ENCODE assay signal across 9 cellular contexts in genomic region chr17:28334176-28334575, GRCh38. TPM values are rescaled to one million over a fixed set of nuclear protein-coding genes. Genes with fewer than 3 reads are reported as not detected.
DNase-seq lines count a peak whose midpoint lies in the region; FAIRE-seq and TF ChIP-seq lines count a peak whose summit lies in the region.
"Had no signal": no experiment of that assay in that cellular context is flagged by ENCODE, and none has a peak within 500 bp of the region (broad histone marks: within the 10 kb centered on the region; RNA-seq: fewer than 3 reads in every experiment).

No MANE protein-coding gene starts in this region.

- peaks cover 44% of the 10 kb centered on the region for H3K79me2 ChIP-seq in endothelial cell of umbilical vein (ENCODE audit: control insufficient read depth, insufficient read depth, low read length)

- H3K9me1 ChIP-seq in endothelial cell of umbilical vein (replicated peaks; ENCODE audit: control insufficient read depth, extremely low read depth, insufficient read depth, low read length), result no peaks in the 10 kb centered on the region

- no peak overlapping the region for H2AFZ ChIP-seq in endothelial cell of umbilical vein (ENCODE audit: low read depth, low read length)

- peak overlapping the region; percentile 84 for H3K9ac ChIP-seq in endothelial cell of umbilical vein (replicated peaks; ENCODE audit: extremely low read depth, insufficient read depth, low read length)

- no peaks in the 10 kb centered on the region for H3K9me3 ChIP-seq in endothelial cell of umbilical vein (replicated peaks; ENCODE audit: control insufficient read depth, insufficient read depth, low read length)
- H3K9me3 ChIP-seq in prostate gland, result no peaks in the 10 kb centered on the region

- H3K27ac ChIP-seq in endothelial cell of umbilical vein (ENCODE audit: insufficient read depth, low read depth, low read length), result peak overlapping the region; percentile 69
- H3K27ac ChIP-seq in prostate gland, result no peak overlapping the region

- dilution Hi-C loops in endothelial cell of umbilical vein (cut with MboI; ENCODE audit: extremely low pct_ligation_motif_present, low sequenced_read_pairs), result no loop called here

- TF ChIP-seq CTCF in GM06990 (IDR thresholded peaks at IDR 0.05; ENCODE audit: insufficient read depth, low read length, poor library complexity, severe bottlenecking) (no peak), endothelial cell of umbilical vein (IDR thresholded peaks at IDR 0.05; ENCODE audit: extremely low read depth in 1 of 2, insufficient read depth in 1 of 2, low read depth in 1 of 2, low read length in 2 of 2) (no peak), prostate gland (IDR thresholded peaks at IDR 0.05) (no peak)

- DNase-seq in GM06990 (ENCODE audit: extremely low read depth, insufficient read length) (no peak), OCI-M1 (lab: John Stamatoyannopoulos, UW) (peak; percentile 36), endothelial cell of umbilical vein (ENCODE audit: low read depth, low spot score) (peak; percentile 25), prostate gland (ENCODE audit: low spot score) (no peak), NCI-H1048 (lab: John Stamatoyannopoulos, UW) (no peak), iPS-NIHi7 (ENCODE audit: extremely low spot score) (no peak), T-helper 9 cell (no peak), HCEC 1CT (no peak)
- DNase-seq: activated effector memory CD4-positive, alpha-beta T cell treated with Interleukin-2 at 50 U/mL for 16 hours had no signal

- H3K4me2 ChIP-seq in endothelial cell of umbilical vein (ENCODE audit: insufficient read depth, low read length), result peak overlapping the region; percentile 70

- peaks cover 5% of the 10 kb centered on the region for H3K36me3 ChIP-seq in GM06990 (ENCODE audit: control insufficient read depth, insufficient read depth, low read length)
- peaks cover 3 to 14% of the 10 kb centered on the region in 2 experiments for H3K36me3 ChIP-seq in endothelial cell of umbilical vein (ENCODE audit: control insufficient read depth in 2 of 2, extremely low read depth in 1 of 2, insufficient read depth in 2 of 2, low read length in 2 of 2)
- peaks cover 0 to 10% of the 10 kb centered on the region in 2 donors for H3K36me3 ChIP-seq in prostate gland

- POLR2A ChIA-PET in endothelial cell of umbilical vein (lab: Charles Lee), result no interaction called here

- 61% methylated on average over 6 of the region's 6 CpGs for WGBS in prostate gland

- peak overlapping the region; percentile 71 for H3K4me3 ChIP-seq in GM06990 (replicated peaks; ENCODE audit: low read depth, low read length)
- H3K4me3 ChIP-seq in endothelial cell of umbilical vein (replicated peaks in 1 of 3; ENCODE audit: insufficient read depth in 1 of 3, low read depth in 1 of 3, low read length in 3 of 3), result peak overlapping the region in 1 of 3 experiments; percentile 65
- peak overlapping the region; percentile 88 to 94 for H3K4me3 ChIP-seq in prostate gland

- H3K4me1 ChIP-seq in endothelial cell of umbilical vein (ENCODE audit: control insufficient read depth, extremely low read depth, insufficient read depth, low read length), result peaks cover 37% of the 10 kb centered on the region
- H3K4me1 ChIP-seq in prostate gland (replicated peaks), result peaks cover 12% of the 10 kb centered on the region

- BruUV-seq in endothelial cell of umbilical vein (replicated peaks; lab: Mats Ljungman, UMichigan), result TSS peak; percentile 27

- no peaks in the 10 kb centered on the region for H4K20me1 ChIP-seq in endothelial cell of umbilical vein (replicated peaks; ENCODE audit: control insufficient read depth, extremely low read depth, insufficient read depth, low read length)

- FAIRE-seq in endothelial cell of umbilical vein (lab: Jason Lieb, UNC), result no peak

- TF ChIP-seq POLR2A in endothelial cell of umbilical vein (IDR thresholded peaks at IDR 0.05; ENCODE audit: low read depth, low read length) (no peak), prostate gland (IDR thresholded peaks at IDR 0.05) (no peak)

- no peaks in the 10 kb centered on the region for H3K27me3 ChIP-seq in GM06990 (replicated peaks; ENCODE audit: control insufficient read depth, insufficient read depth, low read length)
- H3K27me3 ChIP-seq in endothelial cell of umbilical vein (ENCODE audit: control insufficient read depth in 2 of 2, insufficient read depth in 2 of 2, low read length in 2 of 2), result no peaks in the 10 kb centered on the region
- no peaks in the 10 kb centered on the region for H3K27me3 ChIP-seq in prostate gland (replicated peaks; ENCODE audit: insufficient read depth)

- intact Hi-C loops in endothelial cell of umbilical vein (cut with micrococcal nuclease), result no loop called here
- intact Hi-C loops in prostate gland (cut with DNase I), result no loop called here

- CTCF ChIA-PET in endothelial cell of umbilical vein (lab: Charles Lee), result interaction anchor here (2.0 to 2.5 kb wide), 3 partner anchors 12 to 440 kb away, joined by 7 to 31 read pairs (median 12); partner anchors contain the start of genes LYRM9 and POLDIP2

TF ChIP-seq in endothelial cell of umbilical vein, 7 proteins besides CTCF, POLR2A, EP300 and RAD21:
- TF ChIP-seq POLR2AphosphoS5 (IDR thresholded peaks at IDR 0.05; ENCODE audit: insufficient read depth, low read depth, low read length), result no peak
- no peak for TF ChIP-seq JUN (IDR thresholded peaks at IDR 0.05; ENCODE audit: borderline replicate concordance, insufficient read depth, insufficient read length, low read depth)
- TF ChIP-seq EZH2 (IDR thresholded peaks at IDR 0.05; ENCODE audit: borderline replicate concordance, low read depth, low read length, severe bottlenecking), result no peak
- TF ChIP-seq FOS (IDR thresholded peaks at IDR 0.05; ENCODE audit: borderline replicate concordance, insufficient read depth, low read length), result no peak
- no peak for TF ChIP-seq MYC (IDR thresholded peaks at IDR 0.05; ENCODE audit: low read depth, low read length)
- TF ChIP-seq MAX (IDR thresholded peaks at IDR 0.05; ENCODE audit: insufficient read depth, insufficient read length), result no peak
- no peak for TF ChIP-seq GATA2 (IDR thresholded peaks at IDR 0.05; ENCODE audit: insufficient read depth, insufficient read length, low read depth, low read length)

RNA-seq across cellular contexts. Expression of gene IFT20, which starts 1.1 kb away (rescaled TPM):
- 36.3 and 45.0 TPM in 2 replicates for total RNA-seq in endothelial cell of umbilical vein
- polyA plus RNA-seq in endothelial cell of umbilical vein, result 19.2 and 26.5 TPM in 2 replicates
- 29.0 and 34.7 TPM in 2 replicates for polyA plus RNA-seq in endothelial cell of umbilical vein (2011; cell fraction: cytosol; rRNA removed)
- 64.3 and 72.0 TPM in 2 replicates for polyA plus RNA-seq in endothelial cell of umbilical vein (2011; cell fraction: nucleus; rRNA removed)
- polyA plus RNA-seq in endothelial cell of umbilical vein (2012), result 53.7 and 59.8 TPM in 2 replicates
- 11.3 and 18.4 TPM in 2 replicates for polyA minus RNA-seq in endothelial cell of umbilical vein
- 7.7 TPM for polyA minus RNA-seq in endothelial cell of umbilical vein (2011; cell fraction: cytosol; rRNA and poly(A)+ RNA removed)
- 13.6 and 20.6 TPM in 2 replicates for polyA minus RNA-seq in endothelial cell of umbilical vein (2011; cell fraction: nucleus; rRNA and poly(A)+ RNA removed)
- 10 to 100 TPM; 45.2 to 55.0 TPM for total RNA-seq in prostate gland

RNA-seq across cellular contexts. Expression of gene TNFAIP1, which starts 1.4 kb away (rescaled TPM):
- total RNA-seq in endothelial cell of umbilical vein (79.5 and 89.6 TPM in 2 replicates), prostate gland (10 to 100 TPM; 32.2 to 63.1 TPM)
- polyA plus RNA-seq in endothelial cell of umbilical vein, result 85.7 and 101 TPM in 2 replicates
- 71.6 and 78.1 TPM in 2 replicates for polyA plus RNA-seq in endothelial cell of umbilical vein (2011; cell fraction: cytosol; rRNA removed)
- polyA plus RNA-seq in endothelial cell of umbilical vein (2011; cell fraction: nucleus; rRNA removed), result 127 and 149 TPM in 2 replicates
- polyA plus RNA-seq in endothelial cell of umbilical vein (2012), result 76.8 and 87.4 TPM in 2 replicates
- polyA minus RNA-seq in endothelial cell of umbilical vein, result 176 and 200 TPM in 2 replicates
- polyA minus RNA-seq in endothelial cell of umbilical vein (2011; cell fraction: cytosol; rRNA and poly(A)+ RNA removed), result 50.8 TPM
- polyA minus RNA-seq in endothelial cell of umbilical vein (2011; cell fraction: nucleus; rRNA and poly(A)+ RNA removed), result 68.3 and 109 TPM in 2 replicates

RNA-seq across cellular contexts. Expression of gene TMEM97, which starts 15.2 kb away (rescaled TPM):
- total RNA-seq in endothelial cell of umbilical vein (43.5 and 51.7 TPM in 2 replicates), prostate gland (100 to 1,000 TPM in 1 of 2 donors, 10 to 100 TPM in 1; 11.8 to 127 TPM)
- polyA plus RNA-seq in endothelial cell of umbilical vein, result 27.0 and 30.7 TPM in 2 replicates
- polyA plus RNA-seq in endothelial cell of umbilical vein (2011; cell fraction: cytosol; rRNA removed), result 24.7 and 27.1 TPM in 2 replicates
- polyA plus RNA-seq in endothelial cell of umbilical vein (2011; cell fraction: nucleus; rRNA removed), result 9.0 and 13.4 TPM in 2 replicates
- polyA plus RNA-seq in endothelial cell of umbilical vein (2012), result 16.9 and 21.6 TPM in 2 replicates
- 50.7 and 53.2 TPM in 2 replicates for polyA minus RNA-seq in endothelial cell of umbilical vein
- 52.7 TPM for polyA minus RNA-seq in endothelial cell of umbilical vein (2011; cell fraction: cytosol; rRNA and poly(A)+ RNA removed)
- polyA minus RNA-seq in endothelial cell of umbilical vein (2011; cell fraction: nucleus; rRNA and poly(A)+ RNA removed), result 9.1 and 14.0 TPM in 2 replicates

RNA-seq across cellular contexts. Expression of gene POLDIP2, which starts 23.2 kb away (rescaled TPM):
- total RNA-seq in endothelial cell of umbilical vein, result 81.0 and 85.2 TPM in 2 replicates
- polyA plus RNA-seq in endothelial cell of umbilical vein, result 82.6 and 90.3 TPM in 2 replicates
- 82.3 and 91.8 TPM in 2 replicates for polyA plus RNA-seq in endothelial cell of umbilical vein (2011; cell fraction: cytosol; rRNA removed)
- polyA plus RNA-seq in endothelial cell of umbilical vein (2011; cell fraction: nucleus; rRNA removed), result 47.2 and 50.1 TPM in 2 replicates
- 95.9 and 115 TPM in 2 replicates for polyA plus RNA-seq in endothelial cell of umbilical vein (2012)
- polyA minus RNA-seq in endothelial cell of umbilical vein, result 77.3 and 80.7 TPM in 2 replicates
- 86.2 TPM for polyA minus RNA-seq in endothelial cell of umbilical vein (2011; cell fraction: cytosol; rRNA and poly(A)+ RNA removed)
- polyA minus RNA-seq in endothelial cell of umbilical vein (2011; cell fraction: nucleus; rRNA and poly(A)+ RNA removed), result 16.5 and 17.9 TPM in 2 replicates
- 100 to 1,000 TPM in 1 of 2 donors, 10 to 100 TPM in 1; 94.4 to 140 TPM for total RNA-seq in prostate gland

RNA-seq across cellular contexts. Expression of gene SEBOX, which starts 30.8 kb away (rescaled TPM):
- not detected in 2 replicates for total RNA-seq in endothelial cell of umbilical vein
- polyA plus RNA-seq in endothelial cell of umbilical vein, result not detected in 2 replicates
- not detected in 2 replicates for polyA plus RNA-seq in endothelial cell of umbilical vein (2011; cell fraction: cytosol; rRNA removed)
- not detected in 2 replicates for polyA plus RNA-seq in endothelial cell of umbilical vein (2011; cell fraction: nucleus; rRNA removed)
- not detected in 2 replicates for polyA plus RNA-seq in endothelial cell of umbilical vein (2012)
- polyA minus RNA-seq in endothelial cell of umbilical vein, result not detected in 2 replicates
- polyA minus RNA-seq in endothelial cell of umbilical vein (2011; cell fraction: cytosol; rRNA and poly(A)+ RNA removed), result not detected
- not detected in 2 replicates for polyA minus RNA-seq in endothelial cell of umbilical vein (2011; cell fraction: nucleus; rRNA and poly(A)+ RNA removed)
- total RNA-seq in prostate gland, result not detected

Comparison
In these comparisons a context has a peak if more than half of its experiments do, and no peak if none do; other contexts are left out.
1. DNase-seq: peak in OCI-M1 (single experiment) and endothelial cell of umbilical vein (single experiment); none in GM06990 (single experiment), prostate gland (single experiment), NCI-H1048 (single experiment), iPS-NIHi7 (single experiment), T-helper 9 cell (single experiment) and HCEC 1CT (single experiment).